Comparison of ENCODE assay signal across 10 cellular contexts in the genomic region with DNA sequence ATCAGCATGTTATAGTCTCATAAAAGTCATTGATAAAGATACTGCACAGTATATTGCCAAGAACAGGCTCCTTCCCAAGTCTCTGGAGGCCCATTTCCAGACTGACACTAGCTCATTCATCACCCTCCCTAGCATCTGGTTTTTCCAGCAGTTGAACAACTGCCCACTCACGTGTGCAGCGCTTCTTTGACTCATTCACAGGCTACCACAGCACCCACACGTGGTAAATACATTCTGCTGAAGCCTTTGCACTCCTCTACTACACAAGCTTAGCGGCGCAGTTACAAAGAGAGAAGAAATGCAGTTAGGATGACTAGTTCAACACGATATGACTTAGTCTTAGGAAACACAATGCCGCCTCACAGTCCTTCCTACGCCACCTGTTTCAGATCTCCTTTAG.
A peak's percentile ranks its signal among the peaks of the same experiment; 100 is the strongest.
DNase-seq lines count a peak whose midpoint lies in the region; ATAC-seq and TF ChIP-seq lines count a peak whose summit lies in the region.
"Had no signal": no experiment of that assay in that cellular context is flagged by ENCODE, and none has a peak within 500 bp of the region (broad histone marks: within the 10 kb centered on the region; RNA-seq: fewer than 3 reads in every experiment).

No MANE protein-coding gene starts in this region.

- DNase-seq in NCI-H2171 treated with DMSO at 0.1 percent for 48 hours (lab: John Stamatoyannopoulos, UW) (peak; percentile 20), NCI-H2171 (lab: John Stamatoyannopoulos, UW) (no peak), activated T-cell treated with anti-CD3 and anti-CD28 coated beads for 48 hours (ENCODE audit: low read depth) (peak; percentile 49), hepatocyte (ENCODE audit: low spot score) (peak; percentile 48), NCI-H187 (lab: John Stamatoyannopoulos, UW) (no peak)
- peak; percentile 15 for DNase-seq in stimulated activated CD8-positive, alpha-beta memory T cell treated with anti-CD3 and anti-CD28 coated beads, Interleukin-4, amount 100 ng/mL, for 24 hours (ENCODE audit: low read depth)
- DNase-seq: 8988T had no signal

- H3K9me3 ChIP-seq in hepatocyte (ENCODE audit: low read depth): no peaks in the 10 kb centered on the region

- no peaks in the 10 kb centered on the region for H3K36me3 ChIP-seq in hepatocyte (replicated peaks; ENCODE audit: insufficient read depth, low read depth)

- peaks cover 12% of the 10 kb centered on the region for H3K4me1 ChIP-seq in hepatocyte (ENCODE audit: insufficient read depth)

- no peaks in the 10 kb centered on the region for H4K20me1 ChIP-seq in hepatocyte (ENCODE audit: insufficient read depth, poor library complexity, severe bottlenecking)

- ATAC-seq in GM21360 (IDR thresholded peaks at IDR 0.05; ENCODE audit: unreplicated experiment) (no peak), HG02610 (IDR thresholded peaks at IDR 0.05; ENCODE audit: unreplicated experiment) (no peak)

- H3K27me3 ChIP-seq in hepatocyte: no peaks in the 10 kb centered on the region

- H3K4me2 ChIP-seq in hepatocyte: no peak overlapping the region

- no peaks in the 10 kb centered on the region for H3K79me2 ChIP-seq in hepatocyte

- WGBS in hepatocyte (ENCODE audit: low lambda C conversion rate, missing lambda C conversion rate): 78% methylated on average over 8 of the region's 8 CpGs

- no peak for TF ChIP-seq CTCF in hepatocyte (IDR thresholded peaks at IDR 0.05; ENCODE audit: poor library complexity)

- no peaks in the 10 kb centered on the region for H3K9me2 ChIP-seq in hepatocyte (replicated peaks; ENCODE audit: insufficient read depth)

- H3K4me3 ChIP-seq in hepatocyte: no peak overlapping the region
- H3K4me3 ChIP-seq: skin epidermis had no signal

- no peak overlapping the region for H2AFZ ChIP-seq in hepatocyte

- H3K27ac ChIP-seq in hepatocyte: no peak overlapping the region

Comparison
In these comparisons a context has a peak if more than half of its experiments do, and no peak if none do; other contexts are left out.
1. DNase-seq: peak in NCI-H2171 treated with DMSO at 0.1 percent for 48 hours (single experiment), activated T-cell treated with anti-CD3 and anti-CD28 coated beads for 48 hours (single experiment), hepatocyte (single experiment) and stimulated activated CD8-positive, alpha-beta memory T cell treated with anti-CD3 and anti-CD28 coated beads, Interleukin-4, amount 100 ng/mL, for 24 hours (single experiment); none in NCI-H2171 (single experiment) and NCI-H187 (0 of 2).